In genomic region chr16:67943256-67943618, GRCh38 we compare ENCODE assay signal across 1 cellular context.
TF ChIP-seq lines count a peak whose summit lies in the region.

No MANE protein-coding gene starts in this region.

TF ChIP-seq in HepG2, 621 proteins besides CTCF, POLR2A, EP300 and RAD21 (continued from another document and continues in another):
- TF ChIP-seq THRA (CRISPR knock-in tag; IDR thresholded peaks at IDR 0.05; ENCODE audit: borderline replicate concordance) (peak; percentile 53; the same call in 1 of the 2 replicates), ZSCAN20 (CRISPR knock-in tag; IDR thresholded peaks at IDR 0.05; ENCODE audit: borderline replicate concordance) (no peak), ELF4 (CRISPR knock-in tag; IDR thresholded peaks at IDR 0.05; ENCODE audit: borderline replicate concordance) (no peak), MLX (CRISPR knock-in tag; IDR thresholded peaks at IDR 0.05) (0 out of 2 replicates have a peak, but pooled peaks have one; percentile 27), GPBP1L1 (CRISPR knock-in tag; IDR thresholded peaks at IDR 0.05) (no peak), TCF7L2 (IDR thresholded peaks at IDR 0.05; ENCODE audit: low read depth, low read length) (no peak), ZNF800 (CRISPR knock-in tag; IDR thresholded peaks at IDR 0.05) (0 out of 2 replicates have a peak, but pooled peaks have one; percentile 18), ZNF326 (CRISPR knock-in tag; IDR thresholded peaks at IDR 0.05; ENCODE audit: borderline replicate concordance) (no peak), ZNF543 (CRISPR knock-in tag; IDR thresholded peaks at IDR 0.05) (peak; percentile 82; the same call in 1 of the 2 replicates), ZSCAN21 (CRISPR knock-in tag; IDR thresholded peaks at IDR 0.05; ENCODE audit: borderline replicate concordance) (peak; percentile 51; the same call in 1 of the 2 replicates), ZNF569 (CRISPR knock-in tag; IDR thresholded peaks at IDR 0.05; ENCODE audit: borderline replicate concordance) (peak; percentile 90; the same call in 1 of the 2 replicates), NFIC (IDR thresholded peaks at IDR 0.05; ENCODE audit: low read length) (no peak), CBFB (CRISPR knock-in tag; IDR thresholded peaks at IDR 0.05) (no peak), CREM (IDR thresholded peaks at IDR 0.05) (peak; percentile 44; the same call in 1 of the 2 replicates), CREM (CRISPR knock-in tag; IDR thresholded peaks at IDR 0.05) (no peak), ZNF891 (CRISPR knock-in tag; IDR thresholded peaks at IDR 0.05) (no peak; the same call in 1 of the 2 replicates), ZNF292 (CRISPR knock-in tag; IDR thresholded peaks at IDR 0.05; ENCODE audit: borderline replicate concordance, low read depth) (0 out of 2 replicates have a peak, but pooled peaks have one; percentile 44), ZNF614 (CRISPR knock-in tag; IDR thresholded peaks at IDR 0.05; ENCODE audit: borderline replicate concordance) (no peak; the same call in 1 of the 2 replicates), ELF1 (CRISPR knock-in tag; IDR thresholded peaks at IDR 0.05) (no peak), ZBTB25 (CRISPR knock-in tag; IDR thresholded peaks at IDR 0.05) (no peak), NBN (conservative IDR thresholded peaks at IDR 0.05) (no peak), ZNF790 (CRISPR knock-in tag; IDR thresholded peaks at IDR 0.05; ENCODE audit: borderline replicate concordance) (no peak), DDIT3 (CRISPR knock-in tag; IDR thresholded peaks at IDR 0.05) (no peak), PRPF4 (IDR thresholded peaks at IDR 0.05; ENCODE audit: low read depth, low read length, poor library complexity, severe bottlenecking) (no peak), POGZ (CRISPR knock-in tag; IDR thresholded peaks at IDR 0.05) (peak; percentile 51; the same call in 1 of the 2 replicates), ZNF530 (CRISPR knock-in tag; IDR thresholded peaks at IDR 0.05; ENCODE audit: low read depth) (no peak), ZHX1 (CRISPR knock-in tag; IDR thresholded peaks at IDR 0.05; ENCODE audit: low read depth) (no peak; the same call in 1 of the 2 replicates), ATAD3A (CRISPR knock-in tag; IDR thresholded peaks at IDR 0.05) (no peak), NFATC3 (CRISPR knock-in tag; IDR thresholded peaks at IDR 0.05) (no peak), HBP1 (CRISPR knock-in tag; IDR thresholded peaks at IDR 0.05; ENCODE audit: low read depth) (no peak), MEIS1 (CRISPR knock-in tag; IDR thresholded peaks at IDR 0.05; ENCODE audit: borderline replicate concordance) (peak; percentile 72; the same call in 1 of the 2 replicates), FOXK2 (IDR thresholded peaks at IDR 0.05) (no peak), NAIF1 (CRISPR knock-in tag; IDR thresholded peaks at IDR 0.05; ENCODE audit: borderline replicate concordance) (no peak; the same call in 1 of the 2 replicates), PTBP1 (IDR thresholded peaks at IDR 0.05; ENCODE audit: low read depth, low read length, poor library complexity, severe bottlenecking) (no peak), SIX1 (CRISPR knock-in tag; IDR thresholded peaks at IDR 0.05; ENCODE audit: borderline replicate concordance) (no peak), TFDP2 (CRISPR knock-in tag; IDR thresholded peaks at IDR 0.05) (no peak), RFXANK (CRISPR knock-in tag; IDR thresholded peaks at IDR 0.05) (no peak), ZBTB7B (CRISPR knock-in tag; IDR thresholded peaks at IDR 0.05) (peak; percentile 95), NFYB (CRISPR knock-in tag; IDR thresholded peaks at IDR 0.05) (no peak), BCLAF1 (IDR thresholded peaks at IDR 0.05) (no peak), ARNT (IDR thresholded peaks at IDR 0.05) (no peak), ZNF350 (CRISPR knock-in tag; IDR thresholded peaks at IDR 0.05; ENCODE audit: borderline replicate concordance, low read depth) (no peak), CENPT (CRISPR knock-in tag; IDR thresholded peaks at IDR 0.05; ENCODE audit: low read depth) (no peak), GTF3A (CRISPR knock-in tag; conservative IDR thresholded peaks at IDR 0.05) (no peak), MEF2D (CRISPR knock-in tag; IDR thresholded peaks at IDR 0.05) (peak; percentile 16), KDM2A (CRISPR knock-in tag; IDR thresholded peaks at IDR 0.05; ENCODE audit: borderline replicate concordance, low read depth) (no peak), FOXA3 (CRISPR knock-in tag; IDR thresholded peaks at IDR 0.05) (peak; percentile 67), HHEX (CRISPR knock-in tag; IDR thresholded peaks at IDR 0.05) (peak; percentile 83), ZNF513 (CRISPR knock-in tag; conservative IDR thresholded peaks at IDR 0.05) (no peak)
